8 cellular contexts compared by ENCODE assay signal in genomic region chr19:46717034-46717715, GRCh38. TPM values are rescaled to one million over a fixed set of nuclear protein-coding genes. Genes with fewer than 3 reads are reported as not detected.
DNase-seq lines count a peak whose midpoint lies in the region; ATAC-seq and TF ChIP-seq lines count a peak whose summit lies in the region.

Gene PRKD2, minus strand, starts transcription at chr19:46717114. Its CDS starts 744 bp downstream, at chr19:46716370.

- no peaks in the 10 kb centered on the region for H3K27me3 Mint-ChIP-seq in activated CD4-positive, alpha-beta memory T cell treated with anti-CD3 and anti-CD28 coated beads for 36 hours

- peaks cover 25% of the 10 kb centered on the region for H3K36me3 Mint-ChIP-seq in activated CD4-positive, alpha-beta memory T cell treated with anti-CD3 and anti-CD28 coated beads for 36 hours

- WGBS in liver = 1% methylated on average over 52 of the region's 52 CpGs

- no peaks in the 10 kb centered on the region for H3K27me3 ChIP-seq in liver (ENCODE audit: control insufficient read depth in 4 of 4, insufficient read depth in 4 of 4, low read length in 3 of 4)

- peak; percentile 44 for ATAC-seq in HG03039 (IDR thresholded peaks at IDR 0.05; ENCODE audit: unreplicated experiment)
- ATAC-seq in HG03139 (IDR thresholded peaks at IDR 0.05; ENCODE audit: unreplicated experiment) = no peak

- DNase-seq in GM10248 (ENCODE audit: extremely low spot score) (peak; percentile 96), NCI-H748 (lab: John Stamatoyannopoulos, UW; ENCODE audit: unreplicated experiment) (peak; percentile 85), dermis microvascular lymphatic vessel endothelial cell (ENCODE audit: low read depth in 2 of 2) (peak; percentile 58 to 84)
- DNase-seq in activated CD4-positive, alpha-beta memory T cell treated with anti-CD3 and anti-CD28 coated beads for 36 hours = peak; percentile 94
- DNase-seq in stimulated activated CD4-positive, alpha-beta T cell treated with anti-CD3 and anti-CD28 coated beads, Interleukin-4, amount 100 ng/mL, for 1 hour = peak; percentile 93

- intact Hi-C loops in activated CD4-positive, alpha-beta memory T cell treated with anti-CD3 and anti-CD28 coated beads for 36 hours (cut with micrococcal nuclease) = loop anchor here (2.0 kb wide), 2 partner anchors 116 to 540 kb away; partner anchors contain the start of genes CALM3 and CCDC9

- H3K4me3 ChIP-seq in liver (ENCODE audit: low read depth in 1 of 3, low read length in 3 of 3) = peak within 1 kb of the TSS; percentile 76 to 88 (median 77)

- peak within 1 kb of the TSS; percentile 93 for H3K4me3 Mint-ChIP-seq in activated CD4-positive, alpha-beta memory T cell treated with anti-CD3 and anti-CD28 coated beads for 36 hours

- CTCF ChIA-PET in GM10248 (lab: Yijun Ruan, JAX) = interaction anchor here (1.1 to 5.3 kb wide), 2 partner anchors 11 to 116 kb away, joined by 3 to 44 read pairs; partner anchors contain the start of gene CALM3
- CTCF ChIA-PET in activated CD4-positive, alpha-beta memory T cell treated with anti-CD3 and anti-CD28 coated beads for 36 hours (lab: Charles Lee) = interaction anchor here (0.7 to 5.6 kb wide), 3 partner anchors 12 to 13 kb away, joined by 3 to 68 read pairs (median 15); no protein-coding TSS in a partner anchor

- H3K4me1 Mint-ChIP-seq in activated CD4-positive, alpha-beta memory T cell treated with anti-CD3 and anti-CD28 coated beads for 36 hours (ENCODE audit: low read depth) = peaks cover 38% of the 10 kb centered on the region

- peaks cover 0 to 28% (median 19%) of the 10 kb centered on the region in 4 donors for H3K4me1 ChIP-seq in liver (ENCODE audit: control insufficient read depth in 4 of 4, insufficient read depth in 4 of 4, low read length in 3 of 4)

- TF ChIP-seq CTCF in GM10248 (IDR thresholded peaks at IDR 0.05; ENCODE audit: control extremely low read depth, extremely low read depth, low read depth, missing control alignments) (no peak), liver (IDR thresholded peaks at IDR 0.05; ENCODE audit: low read depth, low read length, missing input control) (no peak)

- H3K27ac Mint-ChIP-seq in activated CD4-positive, alpha-beta memory T cell treated with anti-CD3 and anti-CD28 coated beads for 36 hours = peak within 1 kb of the TSS; percentile 95

- H3K36me3 ChIP-seq in liver (ENCODE audit: control insufficient read depth in 4 of 4, insufficient read depth in 3 of 4, low read depth in 1 of 4, low read length in 3 of 4) = peaks cover 5 to 23% (median 7%) of the 10 kb centered on the region in 4 donors

- peak within 1 kb of the TSS; percentile 89 to 96 for H3K27ac ChIP-seq in liver (ENCODE audit: low read depth in 1 of 2, low read length in 2 of 2)

- peak within 1 kb of the TSS; percentile 93 to 95 for H3K9ac ChIP-seq in liver (ENCODE audit: low read depth in 1 of 2, low read length in 2 of 2)

- H3K9me3 Mint-ChIP-seq in activated CD4-positive, alpha-beta memory T cell treated with anti-CD3 and anti-CD28 coated beads for 36 hours = no peaks in the 10 kb centered on the region

- no peak for TF ChIP-seq RAD21 in liver (IDR thresholded peaks at IDR 0.05)

- POLR2A ChIA-PET in GM10248 (lab: Yijun Ruan, JAX) = no interaction called here
- POLR2A ChIA-PET in activated CD4-positive, alpha-beta memory T cell treated with anti-CD3 and anti-CD28 coated beads for 36 hours (lab: Charles Lee) = interaction anchor here (1.3 kb wide), 1 partner anchor 117 kb away, joined by 3 read pairs; no protein-coding TSS in a partner anchor

- H3K9me3 ChIP-seq in liver (ENCODE audit: control insufficient read depth in 4 of 4, low read length in 3 of 4) = no peaks in the 10 kb centered on the region

TF ChIP-seq in liver, 16 proteins besides CTCF, POLR2A, EP300 and RAD21:
- TF ChIP-seq HNF4A (conservative IDR thresholded peaks at IDR 0.05) = no peak
- peak in 1 of 2 donors; percentile 51 for TF ChIP-seq GABPA (IDR thresholded peaks at IDR 0.05 in 1 of 2, conservative IDR thresholded peaks at IDR 0.05 in 1 of 2)

RNA-seq across cellular contexts. Expression of gene PRKD2, which starts in this region (rescaled TPM):
- total RNA-seq in activated CD4-positive, alpha-beta memory T cell treated with anti-CD3 and anti-CD28 coated beads for 36 hours = 10 to 100 TPM; 78.8 to 84.4 TPM
- total RNA-seq in dermis microvascular lymphatic vessel endothelial cell (32.6 and 55.4 TPM in 2 replicates), liver (10 to 100 TPM in 1 of 2 donors, 1 to 10 TPM in 1; 8.5 to 14.4 TPM)
- 10 to 100 TPM in 1 of 2 donors, 1 to 10 TPM in 1; 7.3 to 10.0 TPM for polyA plus RNA-seq in liver
